ENCODE assay signal across 24 cellular contexts in the genomic region with DNA sequence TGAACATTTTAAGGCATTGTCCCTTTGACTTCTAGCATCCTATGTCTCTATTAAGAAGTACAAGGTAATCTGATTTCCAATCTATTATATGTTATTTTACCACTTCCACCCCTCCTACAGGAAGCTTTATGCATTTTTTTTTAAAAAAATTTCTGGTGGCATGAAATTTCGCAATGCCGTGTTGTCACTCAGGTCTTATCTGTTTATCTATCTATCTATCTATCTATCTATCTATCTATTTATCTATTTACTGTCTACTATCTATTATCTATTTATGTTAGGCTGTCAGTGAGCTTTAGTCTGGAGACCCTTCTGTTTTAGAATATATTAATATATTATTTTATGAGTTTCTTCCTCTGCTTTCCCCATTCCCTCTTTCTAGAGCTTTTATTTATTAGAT.
A peak's percentile ranks its signal among the peaks of the same experiment; 100 is the strongest.
DNase-seq lines count a peak whose midpoint lies in the region; ATAC-seq, FAIRE-seq and TF ChIP-seq lines count a peak whose summit lies in the region.
"Had no signal": no experiment of that assay in that cellular context is flagged by ENCODE, and none has a peak within 500 bp of the region (broad histone marks: within the 10 kb centered on the region; RNA-seq: fewer than 3 reads in every experiment).

No MANE protein-coding gene starts in this region.

- H3K9ac ChIP-seq in IMR-90 (ENCODE audit: low read depth, low read length): no peak overlapping the region
- no peak overlapping the region for H3K9ac ChIP-seq in H1 (replicated peaks in 1 of 4; ENCODE audit: extremely low read depth in 1 of 4, low read depth in 3 of 4, low read length in 3 of 4)
- H3K9ac ChIP-seq: BLaER1 had no signal

- no peaks in the 10 kb centered on the region for H3K23me2 ChIP-seq in H1 (ENCODE audit: low read depth, low read length)

- FAIRE-seq in H1 (lab: Jason Lieb, UNC): no peak
- FAIRE-seq: A204.1, GM12878 had no signal

- no TSS peak for BruUV-seq in IMR-90 (replicated peaks; lab: Mats Ljungman, UMichigan)

- H2BK20ac ChIP-seq in IMR-90 (ENCODE audit: low read depth, low read length) (no peak overlapping the region), H1 (ENCODE audit: low read length) (no peak overlapping the region)

- TF ChIP-seq CTCF in IMR-90 (conservative IDR thresholded peaks at IDR 0.05; ENCODE audit: low read depth, low read length) (no peak), H1 (IDR thresholded peaks at IDR 0.05; ENCODE audit: control extremely low read depth in 1 of 3, insufficient read depth in 1 of 3, low read depth in 1 of 3, low read length in 3 of 3) (no peak)

- H4K5ac ChIP-seq in IMR-90 (ENCODE audit: low read depth, low read length) (no peak overlapping the region), H1 (ENCODE audit: insufficient read length, low read depth, low read length) (no peak overlapping the region)

- no peak overlapping the region for H3K56ac ChIP-seq in IMR-90 (ENCODE audit: extremely low read depth, insufficient read depth, low read length)
- H3K56ac ChIP-seq in H1 (replicated peaks; ENCODE audit: insufficient read length, low read depth, low read length): no peak overlapping the region

- no peak overlapping the region for H3K14ac ChIP-seq in IMR-90 (replicated peaks; ENCODE audit: low read depth, low read length)
- H3K14ac ChIP-seq in H1 (ENCODE audit: insufficient read length): no peak overlapping the region

- H3K4me1 ChIP-seq in IMR-90 (ENCODE audit: control insufficient read depth, insufficient read depth, low read length): peaks cover 2% of the 10 kb centered on the region; the same call in 1 of the 2 replicates
- H3K4me1 ChIP-seq in H1 (replicated peaks in 1 of 4; ENCODE audit: control insufficient read depth in 3 of 4, insufficient read depth in 4 of 4, low read length in 3 of 4): peaks cover 0 to 10% (median 2%) of the 10 kb centered on the region in 4 experiments; a peak in 1 of 7 replicates

- no peaks in the 10 kb centered on the region for H3K79me2 ChIP-seq in H1 (ENCODE audit: control insufficient read depth in 1 of 2, insufficient read depth in 2 of 2, low read length in 2 of 2)

- peaks cover 0 to 20% of the 10 kb centered on the region in 2 donors for H3K27me3 Mint-ChIP-seq in stimulated activated naive B cell treated with anti-CD40 and anti-IgM and Interleukin-4, amounts not matched to agents 10 μg/mL and 1 μg/mL and 100 μg/mL, for 72 hours
- H3K27me3 Mint-ChIP-seq: CD4-positive, alpha-beta memory T cell; CD4-positive, CD25-positive, alpha-beta regulatory T cell had no signal

- H2AK5ac ChIP-seq in IMR-90 (ENCODE audit: low read depth, low read length): no peak overlapping the region
- H2AK5ac ChIP-seq in H1 (ENCODE audit: low read depth, low read length): no peak overlapping the region

- H2BK5ac ChIP-seq in IMR-90 (ENCODE audit: low read depth, low read length, poor library complexity, severe bottlenecking) (no peak overlapping the region), H1 (ENCODE audit: low read depth, low read length) (no peak overlapping the region)

- H2BK15ac ChIP-seq in IMR-90 (ENCODE audit: low read depth, low read length): no peak overlapping the region
- H2BK15ac ChIP-seq in H1 (ENCODE audit: low read length): no peak overlapping the region

- dilution Hi-C loops in IMR-90 (cut with HindIII; ENCODE audit: low sequenced_read_pairs, unreplicated experiment): no loop called here

- POLR2A ChIA-PET in IMR-90 (lab: Charles Lee; ENCODE audit: unreplicated experiment): no interaction called here
- POLR2A ChIA-PET in H1 (lab: Charles Lee; ENCODE audit: partially characterized antibody): no interaction called here

- no peak overlapping the region for H3K4ac ChIP-seq in IMR-90 (ENCODE audit: low read depth, low read length)
- no peak overlapping the region for H3K4ac ChIP-seq in H1 (replicated peaks; ENCODE audit: insufficient read length, low read depth, low read length)

- H3K4me1 Mint-ChIP-seq in stimulated activated naive B cell treated with anti-CD40 and anti-IgM and Interleukin-4, amounts not matched to agents 10 μg/mL and 1 μg/mL and 100 μg/mL, for 72 hours: peaks cover 8 to 13% of the 10 kb centered on the region in 2 donors

- H3K79me1 ChIP-seq in IMR-90 (ENCODE audit: low read depth in 1 of 2, low read length in 2 of 2) (no peaks in the 10 kb centered on the region), H1 (ENCODE audit: low read depth, low read length) (no peaks in the 10 kb centered on the region)

- H4K91ac ChIP-seq in IMR-90 (ENCODE audit: insufficient read depth, low read depth, low read length) (no peak overlapping the region), H1 (replicated peaks; ENCODE audit: insufficient read length, low read length) (no peak overlapping the region)

- in situ Hi-C loops in IMR-90 (cut with MboI; ENCODE audit: low sequenced_read_pairs): no loop called here

- H2BK12ac ChIP-seq in H1 (ENCODE audit: low read depth, low read length): no peak overlapping the region

- no peak overlapping the region for H2AFZ ChIP-seq in IMR-90 (replicated peaks; ENCODE audit: low read length, poor library complexity)
- no peak overlapping the region for H2AFZ ChIP-seq in H1 (ENCODE audit: low read length)

- H3K27ac ChIP-seq in IMR-90 (ENCODE audit: insufficient read depth, low read length) (no peak overlapping the region), H1 (ENCODE audit: low read depth, low read length) (no peak overlapping the region)
- H3K27ac ChIP-seq: BLaER1 had no signal

- intact Hi-C loops in IMR-90 (cut with micrococcal nuclease): no loop called here

- ATAC-seq in IMR-90 (ENCODE audit: low read depth) (no peak), HG03159 (IDR thresholded peaks at IDR 0.05; ENCODE audit: unreplicated experiment) (no peak)
- no peak for ATAC-seq in stimulated activated naive B cell treated with anti-CD40 and anti-IgM and Interleukin-4, amounts not matched to agents 10 μg/mL and 1 μg/mL and 100 μg/mL, for 72 hours (replicated peaks)
- ATAC-seq: GM12878 had no signal

- TF ChIP-seq POLR2A in IMR-90 (IDR thresholded peaks at IDR 0.05; ENCODE audit: low read depth, low read length): no peak
- TF ChIP-seq POLR2A in H1 (IDR thresholded peaks at IDR 0.05; ENCODE audit: control extremely low read depth in 1 of 2, low read depth in 2 of 2, low read length in 2 of 2): no peak

- H3K9me3 ChIP-seq in IMR-90 (ENCODE audit: control insufficient read depth, insufficient read depth, low read length) (no peaks in the 10 kb centered on the region), H1 (ENCODE audit: insufficient read depth in 2 of 2, low read depth in 1 of 2, low read length in 1 of 2) (no peaks in the 10 kb centered on the region)
- H3K9me3 ChIP-seq: BE2C had no signal

- peaks cover 2 to 7% of the 10 kb centered on the region in 2 donors for H3K9me3 Mint-ChIP-seq in stimulated activated naive B cell treated with anti-CD40 and anti-IgM and Interleukin-4, amounts not matched to agents 10 μg/mL and 1 μg/mL and 100 μg/mL, for 72 hours

- no CpG with 5 or more reads among the region's 2 CpGs for WGBS in IMR-90 (ENCODE audit: extremely low coverage in 2 of 2, insufficient read length in 1 of 2), 2 experiments
- WGBS in H1 (ENCODE audit: extremely low coverage in 1 of 2, insufficient coverage in 1 of 2, insufficient read length in 1 of 2, insufficient replicate concordance in 2 of 2, low coverage in 1 of 2, low lambda C conversion rate in 2 of 2, missing lambda C conversion rate in 1 of 2), 2 experiments: 94% methylated on average over 2 of the region's 2 CpGs; no CpG with 5 or more reads in 1 of the 2 experiments

- no peak overlapping the region for H3K4me3 Mint-ChIP-seq in stimulated activated naive B cell treated with anti-CD40 and anti-IgM and Interleukin-4, amounts not matched to agents 10 μg/mL and 1 μg/mL and 100 μg/mL, for 72 hours
- H3K4me3 Mint-ChIP-seq: CD14-positive monocyte; CD4-positive, alpha-beta memory T cell; CD4-positive, CD25-positive, alpha-beta regulatory T cell; CD8-positive, alpha-beta memory T cell had no signal

- CTCF ChIA-PET in IMR-90 (lab: Yijun Ruan, JAX): interaction anchor here (0.7 kb wide), 1 partner anchor 105 kb away, joined by 4 read pairs; no protein-coding TSS in a partner anchor
- CTCF ChIA-PET in H1 (lab: Charles Lee; ENCODE audit: partially characterized antibody): no interaction called here

- DNase-seq in IMR-90 (no peak), MV-4-11 (lab: John Stamatoyannopoulos, UW) (peak; percentile 1), H1 (ENCODE audit: low read depth in 1 of 2, low spot score in 2 of 2) (no peak)
- DNase-seq in stimulated activated naive B cell treated with anti-CD40 and anti-IgM and Interleukin-4, amounts not matched to agents 10 μg/mL and 1 μg/mL and 100 μg/mL, for 72 hours: no peak
- DNase-seq: 8988T; ACHN; BE2C; C1 segment of cervical spinal cord; CD4-positive, alpha-beta memory T cell; CD4-positive, CD25-positive, alpha-beta regulatory T cell; CD8-positive, alpha-beta memory T cell; COR-L47; DMS 273 treated with DMSO at 0.1 percent for 48 hours; DMS153; DMS53; DMS79; DND-41; EL; GDM1 had no signal

- H4K20me1 ChIP-seq in IMR-90 (ENCODE audit: insufficient read depth, low read length) (no peaks in the 10 kb centered on the region), H1 (replicated peaks in 1 of 2; ENCODE audit: control insufficient read depth in 1 of 2, insufficient read depth in 2 of 2, low read length in 2 of 2) (no peaks in the 10 kb centered on the region)
- H4K20me1 ChIP-seq: BLaER1 had no signal

- TF ChIP-seq EP300 in H1 (IDR thresholded peaks at IDR 0.05; ENCODE audit: borderline replicate concordance in 1 of 2, low read depth in 2 of 2, low read length in 2 of 2): no peak

- H3K23ac ChIP-seq in IMR-90 (ENCODE audit: low read depth, low read length) (no peak overlapping the region), H1 (ENCODE audit: insufficient read length) (no peak overlapping the region)

- no peak overlapping the region for H3K27ac Mint-ChIP-seq in stimulated activated naive B cell treated with anti-CD40 and anti-IgM and Interleukin-4, amounts not matched to agents 10 μg/mL and 1 μg/mL and 100 μg/mL, for 72 hours
- H3K27ac Mint-ChIP-seq: CD4-positive, alpha-beta memory T cell; CD4-positive, CD25-positive, alpha-beta regulatory T cell; CD8-positive, alpha-beta memory T cell had no signal

- no peak for TF ChIP-seq RAD21 in IMR-90 (IDR thresholded peaks at IDR 0.05; ENCODE audit: low read length)
- no peak for TF ChIP-seq RAD21 in H1 (IDR thresholded peaks at IDR 0.05 in 1 of 2, conservative IDR thresholded peaks at IDR 0.05 in 1 of 2; ENCODE audit: low read depth in 2 of 2, low read length in 2 of 2)

- H2BK120ac ChIP-seq in IMR-90 (ENCODE audit: low read depth, low read length) (no peak overlapping the region), H1 (replicated peaks; ENCODE audit: low read depth, low read length) (no peak overlapping the region)

- H4K8ac ChIP-seq in IMR-90 (ENCODE audit: low read depth in 2 of 2, low read length in 2 of 2) (no peak overlapping the region), H1 (ENCODE audit: extremely low read depth, insufficient read depth, low read length) (no peak overlapping the region)

- no peak overlapping the region for H2AK9ac ChIP-seq in IMR-90 (replicated peaks; ENCODE audit: low read depth, low read length, poor library complexity)

- H3K18ac ChIP-seq in IMR-90 (ENCODE audit: low read depth, low read length) (no peak overlapping the region), H1 (ENCODE audit: extremely low read depth, low read length) (no peak overlapping the region)

- no peak overlapping the region for H3K4me2 ChIP-seq in IMR-90 (ENCODE audit: low read depth, low read length)
- H3K4me2 ChIP-seq in H1 (ENCODE audit: insufficient read depth in 1 of 2, low read depth in 2 of 2, low read length in 2 of 2): no peak overlapping the region
- H3K4me2 ChIP-seq: BLaER1 had no signal

- H3K27me3 ChIP-seq in IMR-90 (ENCODE audit: control insufficient read depth, insufficient read depth, low read length) (no peaks in the 10 kb centered on the region), H1 (replicated peaks in 1 of 4; ENCODE audit: control insufficient read depth in 3 of 4, extremely low read depth in 1 of 4, insufficient read depth in 3 of 4, low read length in 3 of 4) (no peaks in the 10 kb centered on the region)
- H3K27me3 ChIP-seq: BE2C had no signal

- no peak overlapping the region for H3K4me3 ChIP-seq in IMR-90 (ENCODE audit: insufficient read depth, low read depth, low read length)
- no peak overlapping the region for H3K4me3 ChIP-seq in H1 (ENCODE audit: extremely low read depth in 1 of 4, insufficient read depth in 2 of 4, low read depth in 3 of 4, low read length in 4 of 4)
- H3K4me3 ChIP-seq: BLaER1, GM12878 had no signal

- H3K36me3 Mint-ChIP-seq in stimulated activated naive B cell treated with anti-CD40 and anti-IgM and Interleukin-4, amounts not matched to agents 10 μg/mL and 1 μg/mL and 100 μg/mL, for 72 hours: peaks cover 3 to 5% of the 10 kb centered on the region in 2 donors
- H3K36me3 Mint-ChIP-seq: CD4-positive, CD25-positive, alpha-beta regulatory T cell; CD8-positive, alpha-beta memory T cell had no signal

- H3K9me1 ChIP-seq in IMR-90 (ENCODE audit: insufficient read depth, low read length): no peaks in the 10 kb centered on the region

- H3K36me3 ChIP-seq in IMR-90 (ENCODE audit: control insufficient read depth, insufficient read depth, low read length): no peaks in the 10 kb centered on the region
- no peaks in the 10 kb centered on the region for H3K36me3 ChIP-seq in H1 (ENCODE audit: control insufficient read depth in 2 of 4, insufficient read depth in 4 of 4, low read length in 3 of 4)
- H3K36me3 ChIP-seq: BE2C, BLaER1 had no signal
